8 cellular contexts compared by ENCODE assay signal in the genomic region with DNA sequence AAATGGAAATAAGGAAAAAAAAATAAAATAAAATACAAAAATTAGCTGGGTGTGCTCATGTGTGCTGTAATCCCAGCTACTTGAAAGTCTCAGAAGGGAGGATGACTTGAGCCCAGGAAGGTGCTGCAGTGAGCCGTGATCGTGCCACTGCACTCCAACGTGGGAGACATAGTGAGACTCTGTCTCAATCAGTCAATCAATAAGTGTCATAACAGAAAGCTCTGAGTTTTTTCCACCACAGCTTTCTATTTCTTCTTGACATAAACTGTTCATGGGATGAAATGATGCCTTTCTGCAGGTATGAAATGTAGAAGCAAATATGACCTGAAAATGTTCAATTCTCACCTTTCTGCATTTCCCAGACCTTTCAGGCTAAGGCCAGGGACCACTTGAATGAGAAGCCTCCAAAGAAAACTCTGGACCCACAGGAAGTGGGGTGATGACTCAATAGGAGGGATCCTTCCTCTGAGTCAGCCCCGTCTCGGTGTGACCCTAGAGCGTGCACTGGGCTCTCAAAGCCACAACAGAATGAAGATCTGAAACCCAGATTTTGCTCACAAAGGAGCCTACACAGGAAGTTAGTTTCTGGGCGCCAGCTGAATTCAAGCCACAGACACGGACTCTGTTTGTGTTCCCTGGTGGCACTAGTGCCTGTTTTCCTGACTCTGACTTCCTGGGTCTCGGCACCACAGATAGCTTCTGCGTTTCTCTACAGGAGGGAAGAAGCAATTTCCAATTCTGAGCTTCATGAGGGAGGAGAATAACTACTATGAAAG.
DNase-seq lines count a peak whose midpoint lies in the region; ATAC-seq and TF ChIP-seq lines count a peak whose summit lies in the region.

No MANE protein-coding gene starts in this region.

- peaks cover 39 to 78% (median 52%) of the 10 kb centered on the region in 10 experiments for H3K4me1 ChIP-seq in BLaER1 treated with 17β-estradiol and CSF1 and Interleukin-3, amounts not matched to agents 10 nM and 100 nM
- H3K4me1 ChIP-seq in IMR-90 (ENCODE audit: control insufficient read depth, insufficient read depth, low read length), result peaks cover 22% of the 10 kb centered on the region

- peak overlapping the region; percentile 67 for H4K91ac ChIP-seq in IMR-90 (ENCODE audit: insufficient read depth, low read depth, low read length)

- H2BK20ac ChIP-seq in IMR-90 (ENCODE audit: low read depth, low read length), result peak overlapping the region; percentile 97

- H2BK120ac ChIP-seq in IMR-90 (ENCODE audit: low read depth, low read length), result peak overlapping the region; percentile 96

- no peak; the same call in 1 of the 2 replicates for TF ChIP-seq POLR2A in IMR-90 (IDR thresholded peaks at IDR 0.05; ENCODE audit: low read depth, low read length)

- peak overlapping the region in 8 of 10 experiments; percentile 34 to 55 (median 45); a peak in 13 of 20 replicates for H3K4me3 ChIP-seq in BLaER1 treated with 17β-estradiol and CSF1 and Interleukin-3, amounts not matched to agents 10 nM and 100 nM
- H3K4me3 ChIP-seq in IMR-90 (ENCODE audit: insufficient read depth, low read depth, low read length), result peak overlapping the region; percentile 13; the same call in 1 of the 2 replicates

- intact Hi-C loops in IMR-90 (cut with micrococcal nuclease), result no loop called here

- peak; percentile 23; the same call in 1 of the 2 replicates for TF ChIP-seq RAD21 in IMR-90 (IDR thresholded peaks at IDR 0.05; ENCODE audit: low read length)

- peak overlapping the region; percentile 94 for H3K4ac ChIP-seq in IMR-90 (ENCODE audit: low read depth, low read length)

- H3K4me2 ChIP-seq in BLaER1 treated with 17β-estradiol and CSF1 and Interleukin-3, amounts not matched to agents 10 nM and 100 nM, result peak overlapping the region; percentile 66 to 95 (median 92)
- H3K4me2 ChIP-seq in IMR-90 (ENCODE audit: low read depth, low read length), result peak overlapping the region; percentile 81

- in situ Hi-C loops in IMR-90 (cut with MboI; ENCODE audit: low sequenced_read_pairs), result no loop called here

- H4K20me1 ChIP-seq in BLaER1 treated with 17β-estradiol and CSF1 and Interleukin-3, amounts not matched to agents 10 nM and 100 nM, result peaks cover 0 to 8% (median 0%) of the 10 kb centered on the region in 11 experiments; a peak in 1 of 22 replicates
- H4K20me1 ChIP-seq in IMR-90 (ENCODE audit: insufficient read depth, low read length), result no peaks in the 10 kb centered on the region

- no TSS peak for BruUV-seq in IMR-90 (replicated peaks; lab: Mats Ljungman, UMichigan)

- POLR2A ChIA-PET in IMR-90 (lab: Charles Lee; ENCODE audit: unreplicated experiment), result interaction anchor here (0.6 kb wide), 1 partner anchor 259 kb away, joined by 12 read pairs; no protein-coding TSS in a partner anchor

- WGBS in IMR-90 (ENCODE audit: extremely low coverage in 2 of 2, insufficient read length in 1 of 2), 2 experiments, result no CpG with 5 or more reads among the region's 10 CpGs

- H2AFZ ChIP-seq in IMR-90 (replicated peaks; ENCODE audit: low read length, poor library complexity), result peak overlapping the region; percentile 62

- peak; percentile 97 for ATAC-seq in GM21390 (IDR thresholded peaks at IDR 0.05; ENCODE audit: unreplicated experiment)
- peak; percentile 90 for ATAC-seq in IMR-90 (ENCODE audit: low read depth)
- peak; percentile 97 to 98 for ATAC-seq in activated CD4-positive, CD25-positive, alpha-beta regulatory T cell treated with anti-CD3 and anti-CD28 coated beads, Interleukin-2, amount 50 U/mL, for 24 hours

- dilution Hi-C loops in IMR-90 (cut with HindIII; ENCODE audit: low sequenced_read_pairs, unreplicated experiment), result no loop called here

- H3K9me3 ChIP-seq in BLaER1 treated with 17β-estradiol and CSF1 and Interleukin-3, amounts not matched to agents 10 nM and 100 nM (replicated peaks in 1 of 11), result no peaks in the 10 kb centered on the region
- no peaks in the 10 kb centered on the region for H3K9me3 ChIP-seq in IMR-90 (ENCODE audit: control insufficient read depth, insufficient read depth, low read length)

- DNase-seq in IMR-90 (peak; percentile 93), midbrain (lab: John Stamatoyannopoulos, UW) (peak; percentile 69), NCI-H2227 treated with DMSO at 0.1 percent for 48 hours (lab: John Stamatoyannopoulos, UW) (no peak)
- peak; percentile 77 for DNase-seq in central memory CD4-positive, alpha-beta T cell
- DNase-seq in stimulated activated CD8-positive, alpha-beta memory T cell treated with anti-CD3 and anti-CD28 coated beads, Interleukin-7, amount 100 ng/mL, for 1 hour (ENCODE audit: low read depth in 2 of 2), result peak; percentile 44 to 50

- peak overlapping the region; percentile 76; the same call in 1 of the 2 replicates for H3K23ac ChIP-seq in IMR-90 (ENCODE audit: low read depth, low read length)

- peak overlapping the region; percentile 99 for H2AK5ac ChIP-seq in IMR-90 (ENCODE audit: low read depth, low read length)

- H3K14ac ChIP-seq in IMR-90 (replicated peaks; ENCODE audit: low read depth, low read length), result peak overlapping the region; percentile 89

- no peak overlapping the region for H2AK9ac ChIP-seq in IMR-90 (replicated peaks; ENCODE audit: low read depth, low read length, poor library complexity)

- peak overlapping the region; percentile 52 for H3K56ac ChIP-seq in IMR-90 (ENCODE audit: extremely low read depth, insufficient read depth, low read length)

- peak overlapping the region; percentile 88 for H3K18ac ChIP-seq in IMR-90 (ENCODE audit: low read depth, low read length)

- CTCF ChIA-PET in IMR-90 (lab: Yijun Ruan, JAX), result interaction anchor here (0.6 to 0.8 kb wide), 5 partner anchors 25 to 194 kb away, joined by 3 to 6 read pairs (median 4); no protein-coding TSS in a partner anchor

- TF ChIP-seq CTCF in IMR-90 (conservative IDR thresholded peaks at IDR 0.05; ENCODE audit: low read depth, low read length), result no peak

- peak overlapping the region; percentile 90 to 94 for H4K8ac ChIP-seq in IMR-90 (ENCODE audit: low read depth in 2 of 2, low read length in 2 of 2)

- peak overlapping the region; percentile 85 for H2BK5ac ChIP-seq in IMR-90 (ENCODE audit: low read depth, low read length, poor library complexity, severe bottlenecking)

- peaks cover 6 to 18% of the 10 kb centered on the region in 2 experiments; a peak in 2 of 4 replicates for H3K79me1 ChIP-seq in IMR-90 (ENCODE audit: low read depth in 1 of 2, low read length in 2 of 2)

- no peaks in the 10 kb centered on the region for H3K27me3 ChIP-seq in BLaER1 treated with 17β-estradiol and CSF1 and Interleukin-3, amounts not matched to agents 10 nM and 100 nM
- no peaks in the 10 kb centered on the region for H3K27me3 ChIP-seq in IMR-90 (ENCODE audit: control insufficient read depth, insufficient read depth, low read length)

- H2BK15ac ChIP-seq in IMR-90 (ENCODE audit: low read depth, low read length), result peak overlapping the region; percentile 94; the same call in 2 of the 3 replicates

- peak overlapping the region; percentile 77 to 91 (median 86) for H3K27ac ChIP-seq in BLaER1 treated with 17β-estradiol and CSF1 and Interleukin-3, amounts not matched to agents 10 nM and 100 nM
- peak overlapping the region; percentile 94 for H3K27ac ChIP-seq in IMR-90 (ENCODE audit: insufficient read depth, low read length)

- H4K5ac ChIP-seq in IMR-90 (ENCODE audit: low read depth, low read length), result peak overlapping the region; percentile 88

- peak overlapping the region; percentile 66 to 79 (median 72) for H3K9ac ChIP-seq in BLaER1 treated with 17β-estradiol and CSF1 and Interleukin-3, amounts not matched to agents 10 nM and 100 nM
- H3K9ac ChIP-seq in IMR-90 (ENCODE audit: low read depth, low read length), result peak overlapping the region; percentile 32

- peaks cover 3% of the 10 kb centered on the region; the same call in 1 of the 2 replicates for H3K9me1 ChIP-seq in IMR-90 (ENCODE audit: insufficient read depth, low read length)

- H3K36me3 ChIP-seq in BLaER1 treated with 17β-estradiol and CSF1 and Interleukin-3, amounts not matched to agents 10 nM and 100 nM, result peaks cover 3 to 24% (median 18%) of the 10 kb centered on the region in 11 experiments; a peak in 18 of 22 replicates
- H3K36me3 ChIP-seq in IMR-90 (ENCODE audit: control insufficient read depth, insufficient read depth, low read length), result no peaks in the 10 kb centered on the region

TF ChIP-seq in IMR-90, 13 proteins besides CTCF, POLR2A, EP300 and RAD21:
- TF ChIP-seq, protein P1, sequence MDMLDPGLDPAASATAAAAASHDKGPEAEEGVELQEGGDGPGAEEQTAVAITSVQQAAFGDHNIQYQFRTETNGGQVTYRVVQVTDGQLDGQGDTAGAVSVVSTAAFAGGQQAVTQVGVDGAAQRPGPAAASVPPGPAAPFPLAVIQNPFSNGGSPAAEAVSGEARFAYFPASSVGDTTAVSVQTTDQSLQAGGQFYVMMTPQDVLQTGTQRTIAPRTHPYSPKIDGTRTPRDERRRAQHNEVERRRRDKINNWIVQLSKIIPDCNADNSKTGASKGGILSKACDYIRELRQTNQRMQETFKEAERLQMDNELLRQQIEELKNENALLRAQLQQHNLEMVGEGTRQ (IDR thresholded peaks at IDR 0.05; ENCODE audit: low read depth, low read length), result no peak
- TF ChIP-seq MXI1 (IDR thresholded peaks at IDR 0.05; ENCODE audit: borderline replicate concordance, low read depth, low read length) (no peak), SMC3 (IDR thresholded peaks at IDR 0.05; ENCODE audit: low read depth, low read length) (no peak), BHLHE40 (IDR thresholded peaks at IDR 0.05; ENCODE audit: low read depth, low read length) (peak; percentile 94), FOS (IDR thresholded peaks at IDR 0.05; ENCODE audit: low read depth, low read length) (peak; percentile 88), CEBPB (IDR thresholded peaks at IDR 0.05; ENCODE audit: low read depth, low read length) (peak; percentile 59; the same call in 1 of the 2 replicates), MAFK (IDR thresholded peaks at IDR 0.05; ENCODE audit: low read depth, low read length) (no peak)
TF ChIP-seq in IMR-90: peak in this region for 3.
